ENCODE assay signal across 9 cellular contexts in the genomic region with DNA sequence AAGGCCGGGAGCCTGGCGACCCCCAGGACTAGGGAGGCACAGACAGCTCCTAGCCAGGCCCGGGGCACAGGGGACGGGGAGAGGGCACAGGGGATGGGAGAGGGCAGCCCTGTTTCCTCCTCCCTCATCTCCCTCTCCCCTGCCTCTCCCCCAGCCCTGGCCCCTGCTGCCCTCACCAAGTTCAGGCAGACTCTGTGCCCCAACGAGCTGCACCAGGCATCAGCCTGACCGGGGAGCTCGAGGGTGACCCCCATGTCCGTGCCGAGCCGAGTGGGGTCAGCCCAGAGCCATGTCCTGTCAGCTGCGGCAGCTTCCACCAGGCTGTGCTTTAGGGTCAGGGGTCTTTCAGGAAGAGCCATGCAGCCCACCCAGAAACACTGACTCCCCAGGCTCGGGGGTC. TPM values are rescaled to one million over a fixed set of nuclear protein-coding genes. Genes with fewer than 3 reads are reported as not detected.
"Had no signal": no experiment of that assay in that cellular context is flagged by ENCODE, and none has a peak within 500 bp of the region (broad histone marks: within the 10 kb centered on the region; RNA-seq: fewer than 3 reads in every experiment).

No MANE protein-coding gene starts in this region.

- DNase-seq: IMR-90, KBM-7, KG1 had no signal

- H3K27ac ChIP-seq: HL-60 had no signal

- FAIRE-seq: HTR-8/SVneo, K562 had no signal

- H3K4me3 ChIP-seq: K562 had no signal

- ATAC-seq: K562 had no signal

RNA-seq across cellular contexts. Expression of a gene that starts 6.0 kb away (rescaled TPM):
- total RNA-seq: HT-29, HT1080 had no signal
- polyA plus RNA-seq: IgD-negative memory B cell, K562 had no signal

RNA-seq across cellular contexts. Expression of a gene that starts 22.8 kb away (rescaled TPM):
- total RNA-seq: HT-29, HT1080 had no signal
- polyA plus RNA-seq: IgD-negative memory B cell had no signal
